18 cellular contexts compared by ENCODE assay signal in genomic region chr2:85779641-85780315, GRCh38. TPM values are rescaled to one million over a fixed set of nuclear protein-coding genes. Genes with fewer than 3 reads are reported as not detected.
DNase-seq lines count a peak whose midpoint lies in the region; ATAC-seq and TF ChIP-seq lines count a peak whose summit lies in the region.
"Had no signal": no experiment of that assay in that cellular context is flagged by ENCODE, and none has a peak within 500 bp of the region (broad histone marks: within the 10 kb centered on the region; RNA-seq: fewer than 3 reads in every experiment).

No MANE protein-coding gene starts in this region.

- peaks cover 65 to 77% (median 71%) of the 10 kb centered on the region in 3 donors for H3K4me1 ChIP-seq in skeletal muscle tissue (ENCODE audit: control insufficient read depth in 3 of 3, insufficient read depth in 3 of 3, low read length in 3 of 3)

- H3K4me1 Mint-ChIP-seq in T-helper 17 cell: no peaks in the 10 kb centered on the region
- H3K4me1 Mint-ChIP-seq: activated CD4-positive, alpha-beta memory T cell treated with anti-CD3 and anti-CD28 coated beads, Interleukin-2, amount 10 ng/mL, durations not matched to agents 7 days and 5 days; activated naive CD4-positive, alpha-beta T cell treated with anti-CD3 and anti-CD28 coated beads, Interleukin-2, amount 50 U/mL, for 24 hours; T-cell had no signal

- no peaks in the 10 kb centered on the region for H3K36me3 Mint-ChIP-seq in T-helper 17 cell (ENCODE audit: low read depth)
- H3K36me3 Mint-ChIP-seq: activated naive CD4-positive, alpha-beta T cell treated with anti-CD3 and anti-CD28 coated beads, Interleukin-2, amount 50 U/mL, for 24 hours; T-cell had no signal

- no peaks in the 10 kb centered on the region for H3K27me3 ChIP-seq in HL-60 (ENCODE audit: insufficient read depth, poor library complexity, severe bottlenecking)
- no peaks in the 10 kb centered on the region for H3K27me3 ChIP-seq in skeletal muscle tissue (ENCODE audit: control insufficient read depth in 3 of 3, insufficient read depth in 3 of 3, low read length in 3 of 3)
- H3K27me3 ChIP-seq: testis had no signal

- peaks cover 26% of the 10 kb centered on the region for H3K27me3 Mint-ChIP-seq in T-helper 17 cell
- H3K27me3 Mint-ChIP-seq: activated naive CD4-positive, alpha-beta T cell treated with anti-CD3 and anti-CD28 coated beads, Interleukin-2, amount 50 U/mL, for 24 hours had no signal

- H3K27ac ChIP-seq in HL-60 (replicated peaks) (peak overlapping the region; percentile 48), skeletal muscle tissue (ENCODE audit: low read depth, low read length) (peak overlapping the region; percentile 54)
- H3K27ac ChIP-seq: testis, VCaP had no signal

- H3K4me3 ChIP-seq in HL-60 (replicated peaks; ENCODE audit: insufficient read depth, low read length) (no peak overlapping the region), skeletal muscle tissue (ENCODE audit: low read length in 3 of 3) (no peak overlapping the region)
- H3K4me3 ChIP-seq: K562, testis had no signal

- ATAC-seq in T-helper 17 cell (no peak), left lobe of liver (peak; percentile 79)
- ATAC-seq: K562, T-cell had no signal

- no peaks in the 10 kb centered on the region for H3K9me3 ChIP-seq in T-helper 17 cell (ENCODE audit: control insufficient read depth, low read length, poor library complexity, severe bottlenecking)
- no peaks in the 10 kb centered on the region for H3K9me3 ChIP-seq in skeletal muscle tissue (ENCODE audit: control insufficient read depth in 3 of 3, low read length in 3 of 3)
- H3K9me3 ChIP-seq: testis had no signal

- DNase-seq in HL-60 (ENCODE audit: low read depth in 1 of 2, low spot score in 1 of 2) (peak; percentile 76 to 82), T-helper 17 cell (no peak), left lobe of liver (ENCODE audit: low spot score) (peak; percentile 83), NCI-H345 treated with DMSO at 0.1 percent for 48 hours (lab: John Stamatoyannopoulos, UW; ENCODE audit: unreplicated experiment) (no peak), NCI-H1092 (lab: John Stamatoyannopoulos, UW) (no peak), DMS79 (lab: John Stamatoyannopoulos, UW) (no peak)
- DNase-seq: activated CD4-positive, alpha-beta memory T cell treated with anti-CD3 and anti-CD28 coated beads, Interleukin-2, amount 10 ng/mL, durations not matched to agents 7 days and 5 days; DND-41; hippocampal formation; islet precursor cell; midbrain; NCI-H2029 treated with DMSO at 0.1 percent for 48 hours; T-cell; testis had no signal

- H3K4me3 Mint-ChIP-seq in T-helper 17 cell: peak overlapping the region; percentile 33
- H3K4me3 Mint-ChIP-seq: activated CD4-positive, alpha-beta memory T cell treated with anti-CD3 and anti-CD28 coated beads, Interleukin-2, amount 10 ng/mL, durations not matched to agents 7 days and 5 days; activated naive CD4-positive, alpha-beta T cell treated with anti-CD3 and anti-CD28 coated beads, Interleukin-2, amount 50 U/mL, for 24 hours; T-cell had no signal

- peaks cover 4 to 22% (median 5%) of the 10 kb centered on the region in 3 donors for H3K36me3 ChIP-seq in skeletal muscle tissue (ENCODE audit: control insufficient read depth in 3 of 3, insufficient read depth in 3 of 3, low read length in 3 of 3)

- peak overlapping the region in 2 of 3 donors; percentile 34 to 73 for H3K9ac ChIP-seq in skeletal muscle tissue (ENCODE audit: low read depth in 1 of 3, low read length in 3 of 3)

- TF ChIP-seq CTCF in HL-60 (IDR thresholded peaks at IDR 0.05; ENCODE audit: insufficient read depth, low read length): no peak

- no peak overlapping the region for H3K27ac Mint-ChIP-seq in T-helper 17 cell
- H3K27ac Mint-ChIP-seq: activated CD4-positive, alpha-beta memory T cell treated with anti-CD3 and anti-CD28 coated beads, Interleukin-2, amount 10 ng/mL, durations not matched to agents 7 days and 5 days; activated naive CD4-positive, alpha-beta T cell treated with anti-CD3 and anti-CD28 coated beads, Interleukin-2, amount 50 U/mL, for 24 hours; T-cell had no signal

RNA-seq across cellular contexts. Expression of gene ATOH8, which starts 26.0 kb away (rescaled TPM):
- total RNA-seq in T-helper 17 cell: not detected
- 28.0 TPM for total RNA-seq in left lobe of liver
- total RNA-seq in skeletal muscle tissue: 8.4 TPM
- total RNA-seq: K562 had no signal

Comparison
In these comparisons a context has a peak if more than half of its experiments do, and no peak if none do; other contexts are left out.
1. DNase-seq: peak in HL-60 (2 of 2) and left lobe of liver (single experiment); none in T-helper 17 cell (0 of 3), NCI-H345 treated with DMSO at 0.1 percent for 48 hours (single experiment), NCI-H1092 (single experiment) and DMS79 (single experiment).